1 cellular context compared by ENCODE assay signal in the genomic region with DNA sequence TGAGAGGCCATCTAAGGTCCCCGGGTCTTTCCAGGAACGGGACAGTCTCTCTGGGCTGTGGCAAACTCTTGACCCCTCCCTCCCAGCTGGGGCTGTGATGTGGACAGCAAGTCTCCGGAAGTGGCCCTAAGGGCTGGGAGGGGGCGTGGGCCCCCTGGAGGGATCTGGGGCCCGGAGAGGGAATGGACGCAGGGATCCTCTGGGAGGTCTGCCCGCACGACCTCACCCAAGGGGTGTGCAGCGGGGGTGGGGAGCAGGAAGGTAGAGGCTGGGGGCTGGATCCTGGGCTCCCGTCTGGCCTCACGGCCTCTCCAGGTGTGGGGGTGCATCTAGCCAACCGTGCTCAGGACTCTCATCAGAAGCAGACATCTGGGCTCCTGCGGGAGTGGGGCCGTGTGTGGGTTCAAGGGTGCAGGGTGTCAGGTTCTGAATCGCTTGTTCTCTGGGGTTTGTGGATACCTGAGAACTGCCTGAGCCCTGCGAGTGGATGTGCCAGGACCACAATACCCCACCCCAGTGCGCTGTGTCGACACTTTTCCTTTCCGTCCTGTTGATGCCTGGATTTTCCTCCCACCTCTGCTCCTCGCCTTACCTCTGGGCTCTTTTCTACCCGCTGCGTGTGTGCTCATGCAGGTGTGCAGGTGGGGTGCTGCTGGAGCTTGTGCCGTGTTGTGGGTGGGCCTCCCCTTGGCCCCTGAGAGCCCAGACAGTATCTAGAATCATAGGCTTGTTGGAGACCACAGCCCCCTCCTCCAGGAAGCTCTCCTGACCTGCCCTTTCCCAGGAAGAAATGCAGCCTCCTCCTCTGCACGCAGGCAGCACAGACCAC.
TF ChIP-seq lines count a peak whose summit lies in the region.

No MANE protein-coding gene starts in this region.

TF ChIP-seq in K562, 482 proteins besides CTCF, POLR2A, EP300 and RAD21:
- TF ChIP-seq, protein P1, sequence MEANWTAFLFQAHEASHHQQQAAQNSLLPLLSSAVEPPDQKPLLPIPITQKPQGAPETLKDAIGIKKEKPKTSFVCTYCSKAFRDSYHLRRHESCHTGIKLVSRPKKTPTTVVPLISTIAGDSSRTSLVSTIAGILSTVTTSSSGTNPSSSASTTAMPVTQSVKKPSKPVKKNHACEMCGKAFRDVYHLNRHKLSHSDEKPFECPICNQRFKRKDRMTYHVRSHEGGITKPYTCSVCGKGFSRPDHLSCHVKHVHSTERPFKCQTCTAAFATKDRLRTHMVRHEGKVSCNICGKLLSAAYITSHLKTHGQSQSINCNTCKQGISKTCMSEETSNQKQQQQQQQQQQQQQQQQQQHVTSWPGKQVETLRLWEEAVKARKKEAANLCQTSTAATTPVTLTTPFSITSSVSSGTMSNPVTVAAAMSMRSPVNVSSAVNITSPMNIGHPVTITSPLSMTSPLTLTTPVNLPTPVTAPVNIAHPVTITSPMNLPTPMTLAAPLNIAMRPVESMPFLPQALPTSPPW (CRISPR knock-in tag; IDR thresholded peaks at IDR 0.05) = no peak
- no peak for TF ChIP-seq NCOR1 (IDR thresholded peaks at IDR 0.05)
- no peak for TF ChIP-seq SMAD1 (IDR thresholded peaks at IDR 0.05; ENCODE audit: low read depth, low read length, partially characterized antibody)
- TF ChIP-seq RBM15 (IDR thresholded peaks at IDR 0.05; ENCODE audit: insufficient read depth, low read length) = no peak
- peak; percentile 49; the same call in 1 of the 2 replicates for TF ChIP-seq ETV1 (tag; conservative IDR thresholded peaks at IDR 0.05; ENCODE audit: low read depth)
- peak; percentile 23 for TF ChIP-seq CHD4 (IDR thresholded peaks at IDR 0.05; ENCODE audit: insufficient read depth, insufficient replicate concordance, low read depth, low read length, poor library complexity, severe bottlenecking)
- 0 out of 2 replicates have a peak, but pooled peaks have one; percentile 5 for TF ChIP-seq EGR1 (conservative IDR thresholded peaks at IDR 0.05)
- no peak for TF ChIP-seq PML (IDR thresholded peaks at IDR 0.05; ENCODE audit: low read length)
- no peak for TF ChIP-seq ZNF561 (CRISPR knock-in tag; conservative IDR thresholded peaks at IDR 0.05)
- no peak for TF ChIP-seq ZNF76 (CRISPR knock-in tag; IDR thresholded peaks at IDR 0.05; ENCODE audit: borderline replicate concordance)
- peak; percentile 92 for TF ChIP-seq ZFP36 (IDR thresholded peaks at IDR 0.05; ENCODE audit: low read depth, low read length, partially characterized antibody)
- TF ChIP-seq, protein P2, sequence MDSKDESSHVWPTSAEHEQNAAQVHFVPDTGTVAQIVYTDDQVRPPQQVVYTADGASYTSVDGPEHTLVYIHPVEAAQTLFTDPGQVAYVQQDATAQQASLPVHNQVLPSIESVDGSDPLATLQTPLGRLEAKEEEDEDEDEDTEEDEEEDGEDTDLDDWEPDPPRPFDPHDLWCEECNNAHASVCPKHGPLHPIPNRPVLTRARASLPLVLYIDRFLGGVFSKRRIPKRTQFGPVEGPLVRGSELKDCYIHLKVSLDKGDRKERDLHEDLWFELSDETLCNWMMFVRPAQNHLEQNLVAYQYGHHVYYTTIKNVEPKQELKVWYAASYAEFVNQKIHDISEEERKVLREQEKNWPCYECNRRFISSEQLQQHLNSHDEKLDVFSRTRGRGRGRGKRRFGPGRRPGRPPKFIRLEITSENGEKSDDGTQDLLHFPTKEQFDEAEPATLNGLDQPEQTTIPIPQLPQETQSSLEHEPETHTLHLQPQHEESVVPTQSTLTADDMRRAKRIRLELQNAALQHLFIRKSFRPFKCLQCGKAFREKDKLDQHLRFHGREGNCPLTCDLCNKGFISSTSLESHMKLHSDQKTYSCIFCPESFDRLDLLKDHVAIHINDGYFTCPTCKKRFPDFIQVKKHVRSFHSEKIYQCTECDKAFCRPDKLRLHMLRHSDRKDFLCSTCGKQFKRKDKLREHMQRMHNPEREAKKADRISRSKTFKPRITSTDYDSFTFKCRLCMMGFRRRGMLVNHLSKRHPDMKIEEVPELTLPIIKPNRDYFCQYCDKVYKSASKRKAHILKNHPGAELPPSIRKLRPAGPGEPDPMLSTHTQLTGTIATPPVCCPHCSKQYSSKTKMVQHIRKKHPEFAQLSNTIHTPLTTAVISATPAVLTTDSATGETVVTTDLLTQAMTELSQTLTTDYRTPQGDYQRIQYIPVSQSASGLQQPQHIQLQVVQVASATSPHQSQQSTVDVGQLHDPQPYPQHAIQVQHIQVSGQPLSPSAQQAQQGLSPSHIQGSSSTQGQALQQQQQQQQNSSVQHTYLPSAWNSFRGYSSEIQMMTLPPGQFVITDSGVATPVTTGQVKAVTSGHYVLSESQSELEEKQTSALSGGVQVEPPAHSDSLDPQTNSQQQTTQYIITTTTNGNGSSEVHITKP (IDR thresholded peaks at IDR 0.05; ENCODE audit: partially characterized antibody) = no peak
- peak; percentile 46 for TF ChIP-seq SAP30 (IDR thresholded peaks at IDR 0.05; ENCODE audit: borderline replicate concordance, insufficient read depth, low read depth, low read length, poor library complexity, severe bottlenecking)
- TF ChIP-seq ZNF316 (IDR thresholded peaks at IDR 0.05) = peak; percentile 19; the same call in 1 of the 2 replicates
- no peak for TF ChIP-seq ZNF146 (CRISPR knock-in tag; IDR thresholded peaks at IDR 0.05; ENCODE audit: unreplicated experiment)
- no peak for TF ChIP-seq HNRNPUL1 (IDR thresholded peaks at IDR 0.05; ENCODE audit: low read length)
- no peak for TF ChIP-seq XRCC3 (IDR thresholded peaks at IDR 0.05)
- TF ChIP-seq MAZ (CRISPR knock-in tag; conservative IDR thresholded peaks at IDR 0.05 in 1 of 2, IDR thresholded peaks at IDR 0.05 in 1 of 2) = peak in 1 of 2 experiments; percentile 52; a peak in 1 of 4 replicates
- TF ChIP-seq SRF (CRISPR knock-in tag; IDR thresholded peaks at IDR 0.05) = no peak
- no peak for TF ChIP-seq HDAC3 (IDR thresholded peaks at IDR 0.05; ENCODE audit: borderline replicate concordance, partially characterized antibody)
- TF ChIP-seq, protein P3, sequence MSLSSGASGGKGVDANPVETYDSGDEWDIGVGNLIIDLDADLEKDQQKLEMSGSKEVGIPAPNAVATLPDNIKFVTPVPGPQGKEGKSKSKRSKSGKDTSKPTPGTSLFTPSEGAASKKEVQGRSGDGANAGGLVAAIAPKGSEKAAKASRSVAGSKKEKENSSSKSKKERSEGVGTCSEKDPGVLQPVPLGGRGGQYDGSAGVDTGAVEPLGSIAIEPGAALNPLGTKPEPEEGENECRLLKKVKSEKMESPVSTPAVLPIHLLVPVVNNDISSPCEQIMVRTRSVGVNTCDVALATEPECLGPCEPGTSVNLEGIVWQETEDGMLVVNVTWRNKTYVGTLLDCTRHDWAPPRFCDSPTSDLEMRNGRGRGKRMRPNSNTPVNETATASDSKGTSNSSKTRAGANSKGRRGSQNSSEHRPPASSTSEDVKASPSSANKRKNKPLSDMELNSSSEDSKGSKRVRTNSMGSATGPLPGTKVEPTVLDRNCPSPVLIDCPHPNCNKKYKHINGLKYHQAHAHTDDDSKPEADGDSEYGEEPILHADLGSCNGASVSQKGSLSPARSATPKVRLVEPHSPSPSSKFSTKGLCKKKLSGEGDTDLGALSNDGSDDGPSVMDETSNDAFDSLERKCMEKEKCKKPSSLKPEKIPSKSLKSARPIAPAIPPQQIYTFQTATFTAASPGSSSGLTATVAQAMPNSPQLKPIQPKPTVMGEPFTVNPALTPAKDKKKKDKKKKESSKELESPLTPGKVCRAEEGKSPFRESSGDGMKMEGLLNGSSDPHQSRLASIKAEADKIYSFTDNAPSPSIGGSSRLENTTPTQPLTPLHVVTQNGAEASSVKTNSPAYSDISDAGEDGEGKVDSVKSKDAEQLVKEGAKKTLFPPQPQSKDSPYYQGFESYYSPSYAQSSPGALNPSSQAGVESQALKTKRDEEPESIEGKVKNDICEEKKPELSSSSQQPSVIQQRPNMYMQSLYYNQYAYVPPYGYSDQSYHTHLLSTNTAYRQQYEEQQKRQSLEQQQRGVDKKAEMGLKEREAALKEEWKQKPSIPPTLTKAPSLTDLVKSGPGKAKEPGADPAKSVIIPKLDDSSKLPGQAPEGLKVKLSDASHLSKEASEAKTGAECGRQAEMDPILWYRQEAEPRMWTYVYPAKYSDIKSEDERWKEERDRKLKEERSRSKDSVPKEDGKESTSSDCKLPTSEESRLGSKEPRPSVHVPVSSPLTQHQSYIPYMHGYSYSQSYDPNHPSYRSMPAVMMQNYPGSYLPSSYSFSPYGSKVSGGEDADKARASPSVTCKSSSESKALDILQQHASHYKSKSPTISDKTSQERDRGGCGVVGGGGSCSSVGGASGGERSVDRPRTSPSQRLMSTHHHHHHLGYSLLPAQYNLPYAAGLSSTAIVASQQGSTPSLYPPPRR (CRISPR knock-in tag; IDR thresholded peaks at IDR 0.05; ENCODE audit: borderline replicate concordance) = no peak
- TF ChIP-seq SMAD4 (CRISPR knock-in tag; conservative IDR thresholded peaks at IDR 0.05) = 0 out of 2 replicates have a peak, but pooled peaks have one; percentile 33
- TF ChIP-seq, protein P4, sequence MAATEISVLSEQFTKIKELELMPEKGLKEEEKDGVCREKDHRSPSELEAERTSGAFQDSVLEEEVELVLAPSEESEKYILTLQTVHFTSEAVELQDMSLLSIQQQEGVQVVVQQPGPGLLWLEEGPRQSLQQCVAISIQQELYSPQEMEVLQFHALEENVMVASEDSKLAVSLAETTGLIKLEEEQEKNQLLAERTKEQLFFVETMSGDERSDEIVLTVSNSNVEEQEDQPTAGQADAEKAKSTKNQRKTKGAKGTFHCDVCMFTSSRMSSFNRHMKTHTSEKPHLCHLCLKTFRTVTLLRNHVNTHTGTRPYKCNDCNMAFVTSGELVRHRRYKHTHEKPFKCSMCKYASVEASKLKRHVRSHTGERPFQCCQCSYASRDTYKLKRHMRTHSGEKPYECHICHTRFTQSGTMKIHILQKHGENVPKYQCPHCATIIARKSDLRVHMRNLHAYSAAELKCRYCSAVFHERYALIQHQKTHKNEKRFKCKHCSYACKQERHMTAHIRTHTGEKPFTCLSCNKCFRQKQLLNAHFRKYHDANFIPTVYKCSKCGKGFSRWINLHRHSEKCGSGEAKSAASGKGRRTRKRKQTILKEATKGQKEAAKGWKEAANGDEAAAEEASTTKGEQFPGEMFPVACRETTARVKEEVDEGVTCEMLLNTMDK (IDR thresholded peaks at IDR 0.05; ENCODE audit: borderline replicate concordance, insufficient read depth, low read depth, low read length, poor library complexity, severe bottlenecking) = no peak
- TF ChIP-seq, protein P5, sequence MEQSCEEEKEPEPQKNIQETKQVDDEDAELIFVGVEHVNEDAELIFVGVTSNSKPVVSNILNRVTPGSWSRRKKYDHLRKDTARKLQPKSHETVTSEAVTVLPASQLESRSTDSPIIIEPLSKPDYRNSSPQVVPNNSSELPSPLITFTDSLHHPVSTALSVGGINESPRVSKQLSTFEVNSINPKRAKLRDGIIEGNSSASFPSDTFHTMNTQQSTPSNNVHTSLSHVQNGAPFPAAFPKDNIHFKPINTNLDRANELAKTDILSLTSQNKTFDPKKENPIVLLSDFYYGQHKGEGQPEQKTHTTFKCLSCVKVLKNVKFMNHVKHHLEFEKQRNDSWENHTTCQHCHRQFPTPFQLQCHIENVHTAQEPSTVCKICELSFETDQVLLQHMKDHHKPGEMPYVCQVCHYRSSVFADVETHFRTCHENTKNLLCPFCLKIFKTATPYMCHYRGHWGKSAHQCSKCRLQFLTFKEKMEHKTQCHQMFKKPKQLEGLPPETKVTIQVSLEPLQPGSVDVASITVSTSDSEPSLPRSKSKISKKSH (CRISPR knock-in tag; IDR thresholded peaks at IDR 0.05) = no peak
- TF ChIP-seq SPI1 (IDR thresholded peaks at IDR 0.05; ENCODE audit: borderline replicate concordance, low read depth, low read length) = no peak
- peak; percentile 27 for TF ChIP-seq RBBP5 (IDR thresholded peaks at IDR 0.05; ENCODE audit: borderline replicate concordance, insufficient read depth, low read length, poor library complexity, severe bottlenecking)
- TF ChIP-seq MYC (IDR thresholded peaks at IDR 0.05; ENCODE audit: low read depth, low read length) = 0 out of 2 replicates have a peak, but pooled peaks have one; percentile 15
- TF ChIP-seq MYC (CRISPR knock-in tag; IDR thresholded peaks at IDR 0.05; ENCODE audit: borderline replicate concordance, low read depth) = no peak
- TF ChIP-seq ADNP (tag; IDR thresholded peaks at IDR 0.05) = peak; percentile 5; the same call in 1 of the 2 replicates
- TF ChIP-seq C11orf30 (IDR thresholded peaks at IDR 0.05; ENCODE audit: low read depth) = peak; percentile 43; the same call in 1 of the 2 replicates
- no peak for TF ChIP-seq POLR3G (IDR thresholded peaks at IDR 0.05; ENCODE audit: extremely low read depth, insufficient read length, insufficient replicate concordance)
- TF ChIP-seq, protein P6, sequence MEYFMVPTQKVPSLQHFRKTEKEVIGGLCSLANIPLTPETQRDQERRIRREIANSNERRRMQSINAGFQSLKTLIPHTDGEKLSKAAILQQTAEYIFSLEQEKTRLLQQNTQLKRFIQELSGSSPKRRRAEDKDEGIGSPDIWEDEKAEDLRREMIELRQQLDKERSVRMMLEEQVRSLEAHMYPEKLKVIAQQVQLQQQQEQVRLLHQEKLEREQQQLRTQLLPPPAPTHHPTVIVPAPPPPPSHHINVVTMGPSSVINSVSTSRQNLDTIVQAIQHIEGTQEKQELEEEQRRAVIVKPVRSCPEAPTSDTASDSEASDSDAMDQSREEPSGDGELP (CRISPR knock-in tag; IDR thresholded peaks at IDR 0.05; ENCODE audit: borderline replicate concordance) = peak; percentile 68
- TF ChIP-seq GABPA (tag; conservative IDR thresholded peaks at IDR 0.05; ENCODE audit: low read depth) = 0 out of 2 replicates have a peak, but pooled peaks have one; percentile 30
- no peak for TF ChIP-seq ZNF217 (CRISPR knock-in tag; IDR thresholded peaks at IDR 0.05)
- no peak for TF ChIP-seq FOXA3 (CRISPR knock-in tag; conservative IDR thresholded peaks at IDR 0.05 in 1 of 2, IDR thresholded peaks at IDR 0.05 in 1 of 2)
